ENCODE assay signal across 10 cellular contexts in the genomic region with DNA sequence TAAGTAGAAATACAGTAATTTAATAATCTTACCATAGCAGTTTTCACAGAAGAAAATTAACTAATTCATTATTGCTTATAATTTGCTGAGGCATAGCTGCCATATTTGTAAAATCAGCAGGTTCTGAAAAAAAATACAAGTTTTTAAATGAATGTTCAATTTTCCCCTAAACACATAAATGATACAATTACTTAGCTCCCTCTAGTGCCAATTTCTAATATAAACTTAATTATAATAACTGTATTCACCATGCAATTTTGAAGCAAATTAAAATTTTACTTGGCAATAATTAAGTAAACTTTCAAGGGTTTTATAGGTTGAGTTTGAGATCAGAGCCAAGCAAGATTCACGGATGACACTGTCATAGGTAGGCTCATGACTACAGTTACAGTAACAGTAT.
DNase-seq lines count a peak whose midpoint lies in the region; ATAC-seq and TF ChIP-seq lines count a peak whose summit lies in the region.
"Had no signal": no experiment of that assay in that cellular context is flagged by ENCODE, and none has a peak within 500 bp of the region (broad histone marks: within the 10 kb centered on the region; RNA-seq: fewer than 3 reads in every experiment).

No MANE protein-coding gene starts in this region.

- ATAC-seq in HG02642 (IDR thresholded peaks at IDR 0.05; ENCODE audit: poor library complexity, unreplicated experiment): no peak

- TF ChIP-seq CTCF in cardiac fibroblast (IDR thresholded peaks at IDR 0.05; ENCODE audit: low read depth, low read length): no peak

- no peak overlapping the region for H3K4me3 ChIP-seq in cardiac fibroblast (replicated peaks in 1 of 2; ENCODE audit: low read depth in 2 of 2, low read length in 2 of 2)

- DNase-seq in NCI-H2196 (lab: John Stamatoyannopoulos, UW; ENCODE audit: unreplicated experiment) (peak; percentile 20), NCI-H2196 treated with DMSO at 0.1 percent for 48 hours (lab: John Stamatoyannopoulos, UW; ENCODE audit: unreplicated experiment) (no peak), NCI-H2171 treated with DMSO at 0.1 percent for 48 hours (lab: John Stamatoyannopoulos, UW) (peak; percentile 71), cardiac fibroblast (ENCODE audit: low read depth in 2 of 2) (peak; percentile 30 to 36), renal cortical epithelial cell (ENCODE audit: low read depth) (peak; percentile 12), mesenteric fat pad (ENCODE audit: low spot score) (no peak), hypothalamus (lab: John Stamatoyannopoulos, UW) (no peak)
- DNase-seq: CD8-positive, alpha-beta memory T cell; foreskin melanocyte had no signal

Comparison
In these comparisons a context has a peak if more than half of its experiments do, and no peak if none do; other contexts are left out.
1. DNase-seq: peak in NCI-H2196 (single experiment), NCI-H2171 treated with DMSO at 0.1 percent for 48 hours (single experiment), cardiac fibroblast (2 of 2) and renal cortical epithelial cell (single experiment); none in NCI-H2196 treated with DMSO at 0.1 percent for 48 hours (single experiment), mesenteric fat pad (single experiment) and hypothalamus (0 of 51).